In genomic region chr11:73242291-73243092, GRCh38 we compare ENCODE assay signal across 8 cellular contexts. TPM values are rescaled to one million over a fixed set of nuclear protein-coding genes. Genes with fewer than 3 reads are reported as not detected.
DNase-seq lines count a peak whose midpoint lies in the region; ATAC-seq, FAIRE-seq and TF ChIP-seq lines count a peak whose summit lies in the region.

No MANE protein-coding gene starts in this region.

- TF ChIP-seq CTCF in neutrophil (IDR thresholded peaks at IDR 0.05): peak; percentile 94

- peak overlapping the region; percentile 15 for H3K27ac ChIP-seq in neutrophil
- no peak overlapping the region for H3K27ac ChIP-seq in stomach smooth muscle (ENCODE audit: low read length)

- peaks cover 25% of the 10 kb centered on the region for H3K36me3 ChIP-seq in neutrophil
- H3K36me3 ChIP-seq in stomach smooth muscle (ENCODE audit: control insufficient read depth in 2 of 2, insufficient read depth in 2 of 2, low read length in 2 of 2): no peaks in the 10 kb centered on the region

- no peak for FAIRE-seq in frontal cortex (lab: Jason Lieb, UNC)

- in situ Hi-C loops in ACHN (cut with HindIII; ENCODE audit: low pct_ligation_motif_present, low pct_unique_long_range_greater_than_20kb, low sequenced_read_pairs): no loop called here

- peak overlapping the region in 1 of 2 donors; percentile 47 for H3K9ac ChIP-seq in stomach smooth muscle (ENCODE audit: low read length in 2 of 2)

- H3K4me3 ChIP-seq in Jurkat, Clone E6-1 (ENCODE audit: low read length): peak overlapping the region; percentile 38
- H3K4me3 ChIP-seq in neutrophil (ENCODE audit: low read depth in 1 of 2, low read length in 1 of 2) (no peak overlapping the region), stomach smooth muscle (ENCODE audit: low read length in 2 of 2) (peak overlapping the region; percentile 46 to 60)

- H3K9me3 ChIP-seq in neutrophil: no peaks in the 10 kb centered on the region
- H3K9me3 ChIP-seq in stomach smooth muscle (ENCODE audit: control insufficient read depth in 2 of 2, low read length in 2 of 2): no peaks in the 10 kb centered on the region

- no peaks in the 10 kb centered on the region for H3K27me3 ChIP-seq in neutrophil
- H3K27me3 ChIP-seq in stomach smooth muscle (ENCODE audit: control insufficient read depth in 1 of 2, insufficient read depth in 2 of 2, low read length in 2 of 2): no peaks in the 10 kb centered on the region

- H3K4me1 ChIP-seq in neutrophil (ENCODE audit: control insufficient read depth in 1 of 2, insufficient read depth in 1 of 2, low read depth in 1 of 2, low read length in 1 of 2): peaks cover 2 to 8% of the 10 kb centered on the region in 2 experiments
- peaks cover 19% of the 10 kb centered on the region for H3K4me1 ChIP-seq in stomach smooth muscle (ENCODE audit: control insufficient read depth, insufficient read depth, low read length)

- peak; percentile 66 for ATAC-seq in GM18517 (IDR thresholded peaks at IDR 0.05; ENCODE audit: unreplicated experiment)

- DNase-seq in ACHN: peak; percentile 73
- peak; percentile 50 for DNase-seq in Jurkat, Clone E6-1 (ENCODE audit: low read depth, low spot score)
- DNase-seq in RPMI7951 (ENCODE audit: low read depth): peak; percentile 77
- peak; percentile 53 for DNase-seq in activated T-helper 9 cell treated with anti-CD3 and anti-CD28 coated beads, Interleukin-2, amount 50 U/mL, for 16 hours (ENCODE audit: low read depth)
- peak; percentile 60 to 62 for DNase-seq in frontal cortex (ENCODE audit: low spot score in 2 of 2)

RNA-seq across cellular contexts. Expression of gene P2RY2, which starts 24.4 kb away (rescaled TPM):
- polyA plus RNA-seq in Jurkat, Clone E6-1 (2012; ENCODE audit: insufficient read depth, insufficient read length): not detected
- total RNA-seq in RPMI7951 (2014; rRNA removed; shearing (Covaris generic)): 1.3 and 2.2 TPM in 2 replicates
- not detected for total RNA-seq in frontal cortex

RNA-seq across cellular contexts. Expression of gene P2RY6, which starts 29.6 kb away (rescaled TPM):
- not detected for polyA plus RNA-seq in Jurkat, Clone E6-1 (2012; ENCODE audit: insufficient read depth, insufficient read length)
- total RNA-seq in RPMI7951 (2014; rRNA removed; shearing (Covaris generic)): 6.0 and 9.9 TPM in 2 replicates
- total RNA-seq in frontal cortex: under 0.01 TPM

Comparison
In these comparisons a context has a peak if more than half of its experiments do, and no peak if none do; other contexts are left out.
1. H3K4me3 ChIP-seq: peak in Jurkat, Clone E6-1 (single experiment) and stomach smooth muscle (2 of 2); none in neutrophil (0 of 2).
2. Peak in every context shown above with its lines, with median percentiles within 50 percentile points of each other: DNase-seq.